In the genomic region with DNA sequence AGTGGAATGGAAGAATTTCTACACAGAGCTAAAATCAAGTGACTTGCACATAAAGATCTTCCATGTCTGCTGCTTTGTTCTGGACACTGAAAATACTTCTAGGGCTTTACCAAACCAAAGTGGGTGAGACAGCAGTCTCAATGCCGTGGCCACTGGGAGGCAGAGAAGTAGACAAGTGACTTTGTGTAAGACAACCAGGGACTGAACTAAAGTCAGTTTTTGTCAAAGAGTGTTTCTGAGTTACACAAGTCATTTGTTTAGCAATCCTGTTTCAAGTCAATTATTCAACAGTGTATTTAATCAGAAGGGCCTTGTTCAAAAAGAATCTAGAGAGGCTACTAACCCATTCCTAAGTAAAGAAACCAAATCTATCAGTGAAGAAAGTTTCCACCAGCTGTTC, we compare ENCODE assay signal across 20 cellular contexts.
"Had no signal": no experiment of that assay in that cellular context is flagged by ENCODE, and none has a peak within 500 bp of the region (broad histone marks: within the 10 kb centered on the region; RNA-seq: fewer than 3 reads in every experiment).

No MANE protein-coding gene starts in this region.

- H3K9me3 ChIP-seq: gastroesophageal sphincter, prostate gland, tibial artery, uterus had no signal

- H3K4me1 ChIP-seq: gastroesophageal sphincter, prostate gland, tibial artery, uterus had no signal

- H3K27ac Mint-ChIP-seq: activated CD4-positive, alpha-beta memory T cell treated with anti-CD3 and anti-CD28 coated beads for 36 hours; stimulated activated memory B cell treated with anti-CD40 and anti-IgM and Interleukin-4, amounts not matched to agents 10 μg/mL and 1 μg/mL and 100 μg/mL, for 72 hours had no signal

- DNase-seq: activated CD4-positive, alpha-beta memory T cell treated with anti-CD3 and anti-CD28 coated beads for 36 hours; activated effector memory CD4-positive, alpha-beta T cell treated with anti-CD3 and anti-CD28 coated beads, Interleukin-2, amount 50 U/mL, for 16 hours; activated T-cell treated with anti-CD3 and anti-CD28 coated beads, Interleukin-2, amount 50 U/mL, for 4 hours; dorsolateral prefrontal cortex; islet precursor cell; left ventricle myocardium superior; mesendoderm; stimulated activated CD4-positive, alpha-beta T cell treated with anti-CD3 and anti-CD28 coated beads, Interleukin-12 subunit alpha, Interleukin-12 subunit beta, amount 100 ng/mL, for 4 hours; stimulated activated CD4-positive, alpha-beta T cell treated with anti-CD3 and anti-CD28 coated beads, Interleukin-2, amount 100 ng/mL, for 24 hours; SW 1271; tibial artery; uterus had no signal

- H3K4me1 Mint-ChIP-seq: nephron; stimulated activated memory B cell treated with anti-CD40 and anti-IgM and Interleukin-4, amounts not matched to agents 10 μg/mL and 1 μg/mL and 100 μg/mL, for 72 hours had no signal

- FAIRE-seq: endometrium had no signal

- H3K4me3 ChIP-seq: cardiac muscle cell, dorsolateral prefrontal cortex, gastroesophageal sphincter, prostate gland, tibial artery, uterus had no signal

- ATAC-seq: activated naive CD4-positive, alpha-beta T cell treated with anti-CD3 and anti-CD28 coated beads, Interleukin-2, amount 50 U/mL, for 72 hours; activated T-cell treated with anti-CD3 and anti-CD28 coated beads, Interleukin-2, amount 50 U/mL, for 4 hours; gastroesophageal sphincter; left ventricle myocardium superior; sciatic nerve; stimulated activated memory B cell treated with anti-CD40 and anti-IgM and Interleukin-4, amounts not matched to agents 10 μg/mL and 1 μg/mL and 100 μg/mL, for 72 hours had no signal

- H3K27me3 Mint-ChIP-seq: activated CD4-positive, alpha-beta memory T cell treated with anti-CD3 and anti-CD28 coated beads for 36 hours; stimulated activated memory B cell treated with anti-CD40 and anti-IgM and Interleukin-4, amounts not matched to agents 10 μg/mL and 1 μg/mL and 100 μg/mL, for 72 hours had no signal

- H3K9me3 Mint-ChIP-seq: activated CD4-positive, alpha-beta memory T cell treated with anti-CD3 and anti-CD28 coated beads for 36 hours; activated naive CD4-positive, alpha-beta T cell treated with anti-CD3 and anti-CD28 coated beads, Interleukin-2, amount 50 U/mL, for 72 hours; activated T-cell treated with anti-CD3 and anti-CD28 coated beads, Interleukin-2, amount 50 U/mL, for 4 hours; nephron; stimulated activated memory B cell treated with anti-CD40 and anti-IgM and Interleukin-4, amounts not matched to agents 10 μg/mL and 1 μg/mL and 100 μg/mL, for 72 hours had no signal

- H3K27me3 ChIP-seq: cardiac muscle cell, dorsolateral prefrontal cortex, gastroesophageal sphincter, tibial artery, uterus had no signal

- H3K36me3 ChIP-seq: uterus had no signal

- H3K27ac ChIP-seq: cardiac muscle cell, dorsolateral prefrontal cortex, gastroesophageal sphincter, prostate gland, tibial artery, uterus had no signal

- H3K4me3 Mint-ChIP-seq: activated CD4-positive, alpha-beta memory T cell treated with anti-CD3 and anti-CD28 coated beads for 36 hours; activated T-cell treated with anti-CD3 and anti-CD28 coated beads, Interleukin-2, amount 50 U/mL, for 4 hours; nephron; stimulated activated memory B cell treated with anti-CD40 and anti-IgM and Interleukin-4, amounts not matched to agents 10 μg/mL and 1 μg/mL and 100 μg/mL, for 72 hours had no signal
